8 cellular contexts compared by ENCODE assay signal in the genomic region with DNA sequence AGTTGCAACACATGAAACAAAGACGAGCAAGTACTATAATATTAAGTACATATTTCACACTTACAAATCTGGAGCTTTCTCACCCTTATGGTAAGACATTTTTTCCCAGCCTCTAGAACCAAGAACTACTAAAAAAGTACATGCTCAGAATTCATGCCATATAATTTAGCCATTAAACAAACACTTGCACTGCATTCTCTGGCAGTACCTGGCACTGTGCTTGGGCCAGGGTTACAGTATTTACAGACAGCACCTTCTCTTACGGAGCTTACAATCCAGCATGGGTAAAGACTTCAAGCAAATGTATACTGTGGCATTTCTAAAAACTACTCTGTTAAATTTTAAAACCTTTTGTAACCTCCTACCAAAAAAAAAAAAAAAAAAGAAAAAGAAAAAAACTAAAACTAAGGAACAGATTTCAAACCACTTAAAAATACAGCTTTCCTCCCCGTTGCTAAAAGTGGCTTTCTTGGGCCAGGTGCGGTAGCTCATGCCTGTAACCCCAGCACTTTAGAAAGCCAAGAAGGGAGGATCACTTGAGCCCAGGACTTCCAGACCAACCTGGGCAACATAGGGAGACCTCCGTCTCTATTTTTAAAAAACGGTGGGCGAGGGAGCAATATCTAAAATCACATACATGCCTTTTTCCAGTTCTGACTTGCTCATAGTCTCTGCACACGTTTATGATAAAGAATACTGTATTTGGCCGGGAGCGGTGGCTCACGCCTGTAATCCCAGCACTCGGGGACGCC. TPM values are rescaled to one million over a fixed set of nuclear protein-coding genes. Genes with fewer than 3 reads are reported as not detected.
DNase-seq lines count a peak whose midpoint lies in the region; ATAC-seq lines count a peak whose summit lies in the region.

No MANE protein-coding gene starts in this region.

- no peaks in the 10 kb centered on the region for H3K9me3 ChIP-seq in NT2/D1 (ENCODE audit: insufficient read depth, low read length)
- no peaks in the 10 kb centered on the region for H3K9me3 ChIP-seq in muscle layer of colon (ENCODE audit: low read length)

- intact Hi-C loops in dendritic cell treated with granulocyte-macrophage colony-stimulating factor and Interleukin-4, amounts not matched to agents 40 ng/mL and 50 ng/mL, for 4 days (cut with micrococcal nuclease): loop anchor here (2.0 to 10.0 kb wide), 4 partner anchors 38 to 421 kb away; no protein-coding TSS in a partner anchor

- no peak for ATAC-seq in activated T-cell treated with anti-CD3 and anti-CD28 coated beads, Interleukin-2, amount 50 U/mL, for 72 hours (replicated peaks in 1 of 2)

- H3K4me1 ChIP-seq in NT2/D1 (ENCODE audit: insufficient read depth, insufficient read length): no peaks in the 10 kb centered on the region
- H3K4me1 ChIP-seq in muscle layer of colon (ENCODE audit: insufficient read depth, low read length): peaks cover 22% of the 10 kb centered on the region

- H3K9ac ChIP-seq in NT2/D1 (ENCODE audit: insufficient read length, low read depth): peak overlapping the region; percentile 88
- peak overlapping the region; percentile 58 for H3K9ac ChIP-seq in muscle layer of colon (ENCODE audit: low read length)

- H3K27me3 ChIP-seq in NT2/D1 (ENCODE audit: insufficient read depth, insufficient read length): no peaks in the 10 kb centered on the region
- no peaks in the 10 kb centered on the region for H3K27me3 ChIP-seq in muscle layer of colon (ENCODE audit: control insufficient read depth in 1 of 2, insufficient read depth in 2 of 2, low read length in 2 of 2)

- H3K36me3 ChIP-seq in NT2/D1 (ENCODE audit: insufficient read depth, insufficient read length, low read length) (no peaks in the 10 kb centered on the region), muscle layer of colon (ENCODE audit: insufficient read depth, low read length) (no peaks in the 10 kb centered on the region)

- no peaks in the 10 kb centered on the region for H3K27me3 Mint-ChIP-seq in activated T-cell treated with anti-CD3 and anti-CD28 coated beads, Interleukin-2, amount 50 U/mL, for 72 hours (ENCODE audit: low read depth)
- H3K27me3 Mint-ChIP-seq in dendritic cell treated with granulocyte-macrophage colony-stimulating factor and Interleukin-4, amounts not matched to agents 40 ng/mL and 50 ng/mL, for 4 days: no peaks in the 10 kb centered on the region

- peak overlapping the region; percentile 91 to 99 for H3K4me3 Mint-ChIP-seq in activated T-cell treated with anti-CD3 and anti-CD28 coated beads, Interleukin-2, amount 50 U/mL, for 72 hours
- peak overlapping the region; percentile 97 for H3K4me3 Mint-ChIP-seq in dendritic cell treated with granulocyte-macrophage colony-stimulating factor and Interleukin-4, amounts not matched to agents 40 ng/mL and 50 ng/mL, for 4 days

- DNase-seq in activated T-cell treated with anti-CD3 and anti-CD28 coated beads, Interleukin-2, amount 50 U/mL, for 72 hours: no peak
- no peak for DNase-seq in activated T-cell treated with anti-CD3 and anti-CD28 coated beads, Interleukin-2, amount 50 U/mL, for 1 hour
- no peak for DNase-seq in NT2/D1 (ENCODE audit: low read depth, low spot score)
- DNase-seq in stimulated activated CD4-positive, alpha-beta T cell treated with anti-CD3 and anti-CD28 coated beads, Interleukin-2, amount 100 ng/mL, for 24 hours: no peak
- no peak for DNase-seq in mesenteric fat pad (ENCODE audit: low spot score)
- DNase-seq in DMS153 (lab: John Stamatoyannopoulos, UW): no peak

- peak overlapping the region; percentile 94 for H3K27ac Mint-ChIP-seq in activated T-cell treated with anti-CD3 and anti-CD28 coated beads, Interleukin-2, amount 50 U/mL, for 72 hours
- H3K27ac Mint-ChIP-seq in dendritic cell treated with granulocyte-macrophage colony-stimulating factor and Interleukin-4, amounts not matched to agents 40 ng/mL and 50 ng/mL, for 4 days: peak overlapping the region; percentile 85

- H3K9me3 Mint-ChIP-seq in activated T-cell treated with anti-CD3 and anti-CD28 coated beads, Interleukin-2, amount 50 U/mL, for 72 hours: no peaks in the 10 kb centered on the region
- no peaks in the 10 kb centered on the region for H3K9me3 Mint-ChIP-seq in dendritic cell treated with granulocyte-macrophage colony-stimulating factor and Interleukin-4, amounts not matched to agents 40 ng/mL and 50 ng/mL, for 4 days

- H3K4me3 ChIP-seq in NT2/D1 (ENCODE audit: insufficient read length, low read depth) (peak overlapping the region; percentile 90), muscle layer of colon (ENCODE audit: low read depth in 1 of 2, low read length in 2 of 2) (peak overlapping the region; percentile 88 to 91)

- peaks cover 60% of the 10 kb centered on the region for H3K4me1 Mint-ChIP-seq in activated T-cell treated with anti-CD3 and anti-CD28 coated beads, Interleukin-2, amount 50 U/mL, for 72 hours (ENCODE audit: low read depth)
- peaks cover 40% of the 10 kb centered on the region for H3K4me1 Mint-ChIP-seq in dendritic cell treated with granulocyte-macrophage colony-stimulating factor and Interleukin-4, amounts not matched to agents 40 ng/mL and 50 ng/mL, for 4 days (ENCODE audit: low read depth)

- H3K27ac ChIP-seq in muscle layer of colon (ENCODE audit: low read depth, low read length): peak overlapping the region; percentile 88

- no peaks in the 10 kb centered on the region for H3K36me3 Mint-ChIP-seq in activated T-cell treated with anti-CD3 and anti-CD28 coated beads, Interleukin-2, amount 50 U/mL, for 72 hours (ENCODE audit: insufficient read depth in 2 of 2)
- H3K36me3 Mint-ChIP-seq in dendritic cell treated with granulocyte-macrophage colony-stimulating factor and Interleukin-4, amounts not matched to agents 40 ng/mL and 50 ng/mL, for 4 days (ENCODE audit: low read depth): peaks cover 9% of the 10 kb centered on the region

RNA-seq across cellular contexts. Expression of gene GNPTAB, which starts 0.9 kb away (rescaled TPM):
- 10 to 100 TPM; 32.3 to 44.3 TPM for total RNA-seq in activated T-cell treated with anti-CD3 and anti-CD28 coated beads, Interleukin-2, amount 50 U/mL, for 72 hours
- 26.0 TPM for total RNA-seq in mesenteric fat pad

RNA-seq across cellular contexts. Expression of gene DRAM1, which starts 47.6 kb away (rescaled TPM):
- 1 to 10 TPM; 6.4 to 9.9 TPM for total RNA-seq in activated T-cell treated with anti-CD3 and anti-CD28 coated beads, Interleukin-2, amount 50 U/mL, for 72 hours
- 35.3 TPM for total RNA-seq in mesenteric fat pad
